ENCODE assay signal across 1 cellular context in the genomic region with DNA sequence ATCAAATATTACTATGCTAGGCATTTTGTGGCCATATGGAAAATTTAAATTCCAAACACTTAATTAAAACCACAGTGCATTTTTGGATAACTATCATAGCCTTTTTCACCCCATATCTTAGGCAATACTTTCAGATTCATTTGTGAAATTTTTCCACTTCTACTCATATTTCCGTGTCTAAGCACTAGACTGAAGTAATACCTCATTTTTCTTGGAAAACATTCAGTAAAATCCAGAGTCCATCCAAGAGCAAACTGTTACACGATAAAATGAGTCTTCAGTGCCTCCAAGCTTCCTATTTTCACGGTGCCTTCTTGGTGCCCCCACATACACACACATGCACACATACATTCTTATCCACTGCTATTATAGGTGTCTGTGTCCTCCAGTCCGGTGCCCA.
TF ChIP-seq lines count a peak whose summit lies in the region.

No MANE protein-coding gene starts in this region.

TF ChIP-seq in IMR-90, 13 proteins besides CTCF, POLR2A, EP300 and RAD21:
- TF ChIP-seq CEBPB (IDR thresholded peaks at IDR 0.05; ENCODE audit: low read depth, low read length): 0 out of 2 replicates have a peak, but pooled peaks have one; percentile 5
- TF ChIP-seq BHLHE40 (IDR thresholded peaks at IDR 0.05; ENCODE audit: low read depth, low read length): no peak
